Comparison of ENCODE assay signal across 8 cellular contexts in the genomic region with DNA sequence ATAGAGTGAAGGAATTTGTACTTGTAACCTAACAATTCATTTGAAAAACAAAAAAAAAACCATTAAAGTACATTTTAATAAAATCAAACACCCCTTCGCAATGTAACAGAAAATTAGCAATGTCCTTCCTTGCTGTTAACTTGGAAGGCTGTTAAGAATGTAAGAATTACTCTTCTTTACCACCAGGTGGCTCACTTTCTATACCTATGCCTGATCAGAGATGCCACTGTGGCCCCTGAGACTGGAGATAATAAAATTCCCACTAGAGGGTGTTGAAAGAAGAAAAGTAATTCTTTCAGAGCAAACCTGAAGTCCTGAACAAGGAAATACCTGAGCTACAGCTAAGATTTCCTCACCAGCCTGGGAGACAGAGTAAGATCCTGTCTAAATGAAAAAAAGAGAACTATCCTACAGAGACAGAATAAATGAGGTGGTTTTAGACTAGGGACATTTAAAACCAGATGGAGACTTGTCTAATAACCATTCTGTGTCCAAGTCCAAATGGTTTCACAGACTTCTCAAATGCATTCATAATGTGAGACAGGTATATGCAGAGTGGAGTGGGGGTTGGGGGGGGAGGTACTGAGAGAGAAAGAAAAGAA.
DNase-seq lines count a peak whose midpoint lies in the region; ATAC-seq and TF ChIP-seq lines count a peak whose summit lies in the region.

No MANE protein-coding gene starts in this region.

- H3K4me3 ChIP-seq in stomach = no peak overlapping the region

- H3K36me3 ChIP-seq in stomach = no peaks in the 10 kb centered on the region

- DNase-seq in DMS 273 treated with DMSO at 0.1 percent for 48 hours (lab: John Stamatoyannopoulos, UW) (peak; percentile 3), NCI-H146 treated with DMSO at 0.1 percent for 48 hours (lab: John Stamatoyannopoulos, UW; ENCODE audit: unreplicated experiment) (peak; percentile 12), head of caudate nucleus (peak in 31 of 42 donors; percentile 3 to 61 (median 30)), stomach (no peak), GDM1 (lab: John Stamatoyannopoulos, UW) (no peak)

- TF ChIP-seq POLR2A in stomach (IDR thresholded peaks at IDR 0.05) = no peak

- ATAC-seq in GM18858 (IDR thresholded peaks at IDR 0.05; ENCODE audit: unreplicated experiment) (peak; percentile 98), HG02884 (IDR thresholded peaks at IDR 0.05; ENCODE audit: unreplicated experiment) (peak; percentile 96)

- peak; percentile 90 for TF ChIP-seq CTCF in VCaP (conservative IDR thresholded peaks at IDR 0.05)
- TF ChIP-seq CTCF in stomach (IDR thresholded peaks at IDR 0.05) = peak in 5 of 7 experiments; percentile 5 to 54 (median 40)

- no peaks in the 10 kb centered on the region for H3K4me1 ChIP-seq in stomach

- WGBS in stomach, 5 donors = 48 to 69% (median 52%) methylated on average over 1 of the region's 1 CpG

- H3K27ac ChIP-seq in VCaP (no peak overlapping the region), stomach (no peak overlapping the region)

- no peaks in the 10 kb centered on the region for H3K9me3 ChIP-seq in stomach

- H3K27me3 ChIP-seq in stomach = no peaks in the 10 kb centered on the region

- intact Hi-C loops in head of caudate nucleus (cut with DNase I) (no loop called here), stomach (cut with DNase I; ENCODE audit: low total_unique reads) (no loop called here)

- TF ChIP-seq EP300 in stomach (IDR thresholded peaks at IDR 0.05) = no peak

Comparison
In these comparisons a context has a peak if more than half of its experiments do, and no peak if none do; other contexts are left out.
1. DNase-seq: peak in DMS 273 treated with DMSO at 0.1 percent for 48 hours (single experiment), NCI-H146 treated with DMSO at 0.1 percent for 48 hours (single experiment) and head of caudate nucleus (31 of 42); none in stomach (single experiment) and GDM1 (single experiment).